Comparison of ENCODE assay signal across 10 cellular contexts in the genomic region with DNA sequence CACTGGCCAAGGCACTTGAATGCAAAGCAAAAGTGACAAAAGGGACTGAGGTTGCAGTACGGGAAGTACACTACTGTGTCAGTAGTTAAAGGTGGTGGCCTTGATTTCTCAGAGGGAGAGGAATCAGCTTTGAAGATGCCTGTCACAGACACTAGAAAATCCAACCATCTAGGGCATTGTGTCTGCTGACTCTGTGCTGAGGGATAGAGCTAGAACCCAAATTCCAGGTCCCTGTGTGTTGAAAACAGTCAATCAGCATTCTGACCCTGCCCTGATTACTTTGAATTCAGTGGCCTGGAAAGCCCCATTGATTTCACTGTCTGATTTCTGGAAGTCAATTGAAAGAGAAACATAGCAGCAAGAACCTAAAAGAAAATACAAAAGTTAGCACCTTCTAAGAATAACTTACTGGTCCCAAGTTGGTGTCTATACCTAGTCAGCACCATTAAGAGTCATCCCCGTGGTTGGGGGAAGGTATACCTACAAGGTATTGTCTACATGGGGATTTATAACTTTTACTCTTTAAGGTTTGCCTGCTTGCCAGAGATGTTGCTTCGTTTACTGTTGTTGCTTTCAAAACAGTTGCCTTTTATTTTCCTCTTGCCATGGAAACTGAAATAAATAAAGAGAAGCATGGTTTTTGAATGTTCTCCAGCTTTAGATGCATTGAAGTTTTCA.
DNase-seq lines count a peak whose midpoint lies in the region; ATAC-seq lines count a peak whose summit lies in the region.
"Had no signal": no experiment of that assay in that cellular context is flagged by ENCODE, and none has a peak within 500 bp of the region (broad histone marks: within the 10 kb centered on the region; RNA-seq: fewer than 3 reads in every experiment).

No MANE protein-coding gene starts in this region.

- no peak overlapping the region for H2BK15ac ChIP-seq in mesendoderm (replicated peaks; ENCODE audit: low read depth)

- H3K4ac ChIP-seq in mesendoderm (ENCODE audit: low read depth, low read length) = no peak overlapping the region

- H4K5ac ChIP-seq in mesendoderm (ENCODE audit: low read length) = no peak overlapping the region

- H3K4me3 Mint-ChIP-seq in activated naive CD4-positive, alpha-beta T cell treated with anti-CD3 and anti-CD28 coated beads, Interleukin-2, amount 10 ng/mL, durations not matched to agents 7 days and 5 days = no peak overlapping the region

- H3K9me3 Mint-ChIP-seq in activated naive CD4-positive, alpha-beta T cell treated with anti-CD3 and anti-CD28 coated beads, Interleukin-2, amount 10 ng/mL, durations not matched to agents 7 days and 5 days = no peaks in the 10 kb centered on the region

- H3K79me1 ChIP-seq in mesendoderm (ENCODE audit: low read length) = no peaks in the 10 kb centered on the region

- H3K27me3 ChIP-seq in mesendoderm (ENCODE audit: insufficient read depth, low read length, poor library complexity) = no peaks in the 10 kb centered on the region

- no peak overlapping the region for H3K56ac ChIP-seq in mesendoderm (ENCODE audit: low read length)

- peak; percentile 34 for ATAC-seq in HG03108 (IDR thresholded peaks at IDR 0.05; ENCODE audit: unreplicated experiment)
- no peak for ATAC-seq in HG03469 (IDR thresholded peaks at IDR 0.05; ENCODE audit: unreplicated experiment)
- ATAC-seq: HCT116 had no signal

- H3K27me3 Mint-ChIP-seq in activated naive CD4-positive, alpha-beta T cell treated with anti-CD3 and anti-CD28 coated beads, Interleukin-2, amount 10 ng/mL, durations not matched to agents 7 days and 5 days = peaks cover 30% of the 10 kb centered on the region

- peaks cover 32% of the 10 kb centered on the region for H3K4me1 Mint-ChIP-seq in activated naive CD4-positive, alpha-beta T cell treated with anti-CD3 and anti-CD28 coated beads, Interleukin-2, amount 10 ng/mL, durations not matched to agents 7 days and 5 days

- H3K4me2 ChIP-seq in mesendoderm (ENCODE audit: low read length) = no peak overlapping the region

- H3K36me3 Mint-ChIP-seq in activated naive CD4-positive, alpha-beta T cell treated with anti-CD3 and anti-CD28 coated beads, Interleukin-2, amount 10 ng/mL, durations not matched to agents 7 days and 5 days = peaks cover 2% of the 10 kb centered on the region

- CTCF ChIA-PET in activated naive CD4-positive, alpha-beta T cell treated with anti-CD3 and anti-CD28 coated beads, Interleukin-2, amount 10 ng/mL, durations not matched to agents 7 days and 5 days (lab: Charles Lee) = interaction anchor here (1.0 to 1.1 kb wide), 2 partner anchors 87 to 126 kb away, joined by 3 read pairs; no protein-coding TSS in a partner anchor

- H2BK5ac ChIP-seq in mesendoderm (ENCODE audit: low read length) = no peak overlapping the region

- H3K23ac ChIP-seq in mesendoderm (ENCODE audit: low read length) = no peak overlapping the region

- H3K36me3 ChIP-seq in mesendoderm (ENCODE audit: control insufficient read depth, insufficient read depth, low read length) = no peaks in the 10 kb centered on the region

- no peak overlapping the region for H2BK120ac ChIP-seq in mesendoderm (ENCODE audit: low read depth, low read length)

- peak; percentile 10 for DNase-seq in NK-92 treated with Interleukin-12 subunit alpha and Interleukin-12 subunit beta, amount 100 ng/mL, for 24 hours (lab: John Stamatoyannopoulos, UW)
- no peak for DNase-seq in NK-92 (lab: John Stamatoyannopoulos, UW; ENCODE audit: unreplicated experiment)
- DNase-seq in activated naive CD4-positive, alpha-beta T cell treated with anti-CD3 and anti-CD28 coated beads, Interleukin-2, amount 10 ng/mL, durations not matched to agents 7 days and 5 days = no peak
- DNase-seq in stimulated activated CD8-positive, alpha-beta memory T cell treated with anti-CD3 and anti-CD28 coated beads, Interleukin-7, amount 100 ng/mL, for 4 hours (ENCODE audit: low read depth in 2 of 2) = peak; percentile 16 to 32
- no peak for DNase-seq in mesendoderm
- no peak for DNase-seq in DMS79 treated with DMSO at 0.1 percent for 48 hours (lab: John Stamatoyannopoulos, UW)

- no CpG with 5 or more reads among the region's 3 CpGs for WGBS in mesendoderm (ENCODE audit: extremely low coverage, insufficient coverage, low lambda C conversion rate)

- H3K79me2 ChIP-seq in mesendoderm (ENCODE audit: control insufficient read depth, insufficient read depth, low read length) = no peaks in the 10 kb centered on the region

- no peak overlapping the region for H3K18ac ChIP-seq in mesendoderm (ENCODE audit: low read length)

- peaks cover 8% of the 10 kb centered on the region for H3K4me1 ChIP-seq in mesendoderm (ENCODE audit: control insufficient read depth, low read depth, low read length)

- H2AK5ac ChIP-seq in mesendoderm (ENCODE audit: low read length) = no peak overlapping the region

- no peak overlapping the region for H3K4me3 ChIP-seq in mesendoderm (ENCODE audit: low read length)
- H3K4me3 ChIP-seq: SK-N-MC had no signal

- no peak overlapping the region for H3K9ac ChIP-seq in mesendoderm (ENCODE audit: low read length)

- no peak overlapping the region for H3K27ac ChIP-seq in mesendoderm (ENCODE audit: low read depth, low read length)
- H3K27ac ChIP-seq: SK-N-MC had no signal

- no peak overlapping the region for H4K8ac ChIP-seq in mesendoderm (ENCODE audit: low read depth, low read length)

- H3K27ac Mint-ChIP-seq in activated naive CD4-positive, alpha-beta T cell treated with anti-CD3 and anti-CD28 coated beads, Interleukin-2, amount 10 ng/mL, durations not matched to agents 7 days and 5 days = peak overlapping the region; percentile 73

Comparison
In these comparisons a context has a peak if more than half of its experiments do, and no peak if none do; other contexts are left out.
1. DNase-seq: peak in NK-92 treated with Interleukin-12 subunit alpha and Interleukin-12 subunit beta, amount 100 ng/mL, for 24 hours (single experiment) and stimulated activated CD8-positive, alpha-beta memory T cell treated with anti-CD3 and anti-CD28 coated beads, Interleukin-7, amount 100 ng/mL, for 4 hours (2 of 2); none in NK-92 (single experiment), activated naive CD4-positive, alpha-beta T cell treated with anti-CD3 and anti-CD28 coated beads, Interleukin-2, amount 10 ng/mL, durations not matched to agents 7 days and 5 days (single experiment), mesendoderm (single experiment) and DMS79 treated with DMSO at 0.1 percent for 48 hours (single experiment).